In the genomic region with DNA sequence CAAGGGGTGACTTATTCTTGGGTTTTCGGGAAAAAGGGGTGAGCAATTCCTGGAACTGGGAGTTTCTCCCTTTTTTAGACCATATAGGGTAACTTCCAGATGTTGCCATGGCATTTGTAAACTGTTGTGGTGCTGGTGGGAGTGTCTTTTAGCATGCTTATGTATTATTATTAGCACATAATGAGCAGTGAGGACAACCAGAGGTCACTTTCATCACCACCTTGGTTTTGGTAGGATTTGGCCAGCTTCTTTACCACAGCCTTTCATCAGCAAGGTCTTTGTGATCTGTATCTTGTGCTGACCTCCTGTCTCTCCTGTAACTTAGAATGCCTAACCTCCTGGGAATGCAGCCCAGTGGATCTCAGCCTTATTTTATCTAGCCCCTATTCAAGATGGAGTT, we compare ENCODE assay signal across 26 cellular contexts. TPM values are rescaled to one million over a fixed set of nuclear protein-coding genes. Genes with fewer than 3 reads are reported as not detected.
"Had no signal": no experiment of that assay in that cellular context is flagged by ENCODE, and none has a peak within 500 bp of the region (broad histone marks: within the 10 kb centered on the region; RNA-seq: fewer than 3 reads in every experiment).

No MANE protein-coding gene starts in this region.

- H3K27ac ChIP-seq: coronary artery, foreskin keratinocyte, hepatocyte, right atrium auricular region, sigmoid colon, skin epidermis, thyroid gland, upper lobe of left lung, uterus had no signal

- H2AFZ ChIP-seq: hepatocyte had no signal

- ATAC-seq: foreskin keratinocyte; left ventricle myocardium superior; naive thymus-derived CD4-positive, alpha-beta T cell had no signal

- H3K4me3 ChIP-seq: coronary artery, hepatocyte, lung, right atrium auricular region, sigmoid colon, skin epidermis, thyroid gland, upper lobe of left lung, uterus had no signal

- H3K27ac Mint-ChIP-seq: naive thymus-derived CD4-positive, alpha-beta T cell had no signal

- H3K9me3 Mint-ChIP-seq: neural crest cell had no signal

- H3K36me3 Mint-ChIP-seq: naive thymus-derived CD4-positive, alpha-beta T cell had no signal

- H3K4me1 Mint-ChIP-seq: naive thymus-derived CD4-positive, alpha-beta T cell had no signal

- H3K27me3 ChIP-seq: foreskin keratinocyte, hepatocyte, right atrium auricular region, sigmoid colon, thyroid gland, upper lobe of left lung, uterus had no signal

- H3K4me3 Mint-ChIP-seq: naive thymus-derived CD4-positive, alpha-beta T cell; neural crest cell had no signal

- H3K4me2 ChIP-seq: hepatocyte had no signal

- H3K79me2 ChIP-seq: hepatocyte had no signal

- DNase-seq: effector CD4-positive, alpha-beta T cell; head of caudate nucleus; kidney; left cardiac atrium; left ventricle myocardium superior; naive thymus-derived CD4-positive, alpha-beta T cell; sigmoid colon; stimulated activated CD4-positive, alpha-beta T cell treated with anti-CD3 and anti-CD28 coated beads, Interleukin-12 subunit alpha, Interleukin-12 subunit beta, amount 100 ng/mL, for 4 hours; stimulated activated naive CD4-positive, alpha-beta T cell treated with Interleukin-2 at 50 U/mL for 16 hours; thyroid gland; uterus had no signal

- H3K4me1 ChIP-seq: foreskin keratinocyte, sigmoid colon, thyroid gland, upper lobe of left lung, uterus had no signal

- H3K9me3 ChIP-seq: right atrium auricular region, sigmoid colon, thyroid gland, uterus had no signal

- H3K36me3 ChIP-seq: right atrium auricular region, sigmoid colon, thyroid gland, upper lobe of left lung, uterus had no signal

RNA-seq across cellular contexts. Expression of gene SPATA31C2, which starts 53.5 kb away (rescaled TPM):
- total RNA-seq: cerebellum, dermis microvascular lymphatic vessel endothelial cell, foreskin keratinocyte, hepatocyte, kidney, left cardiac atrium, left ventricle myocardium superior, lung, mesenteric fat pad, mononuclear cell, osteocyte, pulmonary artery endothelial cell, right atrium auricular region, sigmoid colon, upper lobe of left lung had no signal
- polyA plus RNA-seq: esophagus; foreskin keratinocyte; hepatocyte; lung; naive thymus-derived CD4-positive, alpha-beta T cell; sigmoid colon had no signal
